Comparison of ENCODE assay signal across 19 cellular contexts in genomic region chr12:24599737-24600136, GRCh38.
"Had no signal": no experiment of that assay in that cellular context is flagged by ENCODE, and none has a peak within 500 bp of the region (broad histone marks: within the 10 kb centered on the region; RNA-seq: fewer than 3 reads in every experiment).

No MANE protein-coding gene starts in this region.

- H3K27ac Mint-ChIP-seq: activated CD8-positive, alpha-beta memory T cell treated with anti-CD3 and anti-CD28 coated beads, Interleukin-2, amount 10 ng/mL, durations not matched to agents 7 days and 5 days; activated naive CD4-positive, alpha-beta T cell treated with anti-CD3 and anti-CD28 coated beads, Interleukin-2, amount 50 U/mL, for 72 hours; endodermal cell; nephron progenitor cell; T-helper 17 cell had no signal

- H3K9me3 Mint-ChIP-seq: activated CD4-positive, alpha-beta memory T cell treated with anti-CD3 and anti-CD28 coated beads for 36 hours; activated naive CD4-positive, alpha-beta T cell treated with anti-CD3 and anti-CD28 coated beads, Interleukin-2, amount 50 U/mL, for 72 hours; nephron progenitor cell had no signal

- H3K4me3 Mint-ChIP-seq: activated CD4-positive, alpha-beta memory T cell treated with anti-CD3 and anti-CD28 coated beads for 36 hours; activated CD4-positive, alpha-beta T cell treated with anti-CD3 and anti-CD28 coated beads for 36 hours; activated CD8-positive, alpha-beta memory T cell treated with anti-CD3 and anti-CD28 coated beads, Interleukin-2, amount 10 ng/mL, durations not matched to agents 7 days and 5 days; endodermal cell; nephron progenitor cell; T-helper 17 cell had no signal

- DNase-seq: activated CD4-positive, alpha-beta memory T cell treated with anti-CD3 and anti-CD28 coated beads for 36 hours; activated CD4-positive, alpha-beta T cell treated with anti-CD3 and anti-CD28 coated beads for 36 hours; activated CD8-positive, alpha-beta memory T cell treated with anti-CD3 and anti-CD28 coated beads, Interleukin-2, amount 10 ng/mL, durations not matched to agents 7 days and 5 days; activated effector memory CD4-positive, alpha-beta T cell treated with Interleukin-2 at 50 U/mL for 16 hours; activated T-cell treated with anti-CD3 and anti-CD28 coated beads, Interleukin-2, amount 50 U/mL, for 1 hour; dorsolateral prefrontal cortex; endodermal cell; kidney; left lung; mammary epithelial cell; mucosa of descending colon; nephron progenitor cell; stomach; T-helper 17 cell; testis; upper lobe of left lung; WERI-Rb-1 had no signal

- ATAC-seq: activated CD8-positive, alpha-beta memory T cell treated with anti-CD3 and anti-CD28 coated beads, Interleukin-2, amount 10 ng/mL, durations not matched to agents 7 days and 5 days; left lung; mucosa of descending colon; sciatic nerve; T-helper 17 cell had no signal

- H3K36me3 Mint-ChIP-seq: activated CD4-positive, alpha-beta memory T cell treated with anti-CD3 and anti-CD28 coated beads for 36 hours; activated CD8-positive, alpha-beta memory T cell treated with anti-CD3 and anti-CD28 coated beads, Interleukin-2, amount 10 ng/mL, durations not matched to agents 7 days and 5 days; activated naive CD4-positive, alpha-beta T cell treated with anti-CD3 and anti-CD28 coated beads, Interleukin-2, amount 50 U/mL, for 72 hours had no signal
